14 cellular contexts compared by ENCODE assay signal in the genomic region with DNA sequence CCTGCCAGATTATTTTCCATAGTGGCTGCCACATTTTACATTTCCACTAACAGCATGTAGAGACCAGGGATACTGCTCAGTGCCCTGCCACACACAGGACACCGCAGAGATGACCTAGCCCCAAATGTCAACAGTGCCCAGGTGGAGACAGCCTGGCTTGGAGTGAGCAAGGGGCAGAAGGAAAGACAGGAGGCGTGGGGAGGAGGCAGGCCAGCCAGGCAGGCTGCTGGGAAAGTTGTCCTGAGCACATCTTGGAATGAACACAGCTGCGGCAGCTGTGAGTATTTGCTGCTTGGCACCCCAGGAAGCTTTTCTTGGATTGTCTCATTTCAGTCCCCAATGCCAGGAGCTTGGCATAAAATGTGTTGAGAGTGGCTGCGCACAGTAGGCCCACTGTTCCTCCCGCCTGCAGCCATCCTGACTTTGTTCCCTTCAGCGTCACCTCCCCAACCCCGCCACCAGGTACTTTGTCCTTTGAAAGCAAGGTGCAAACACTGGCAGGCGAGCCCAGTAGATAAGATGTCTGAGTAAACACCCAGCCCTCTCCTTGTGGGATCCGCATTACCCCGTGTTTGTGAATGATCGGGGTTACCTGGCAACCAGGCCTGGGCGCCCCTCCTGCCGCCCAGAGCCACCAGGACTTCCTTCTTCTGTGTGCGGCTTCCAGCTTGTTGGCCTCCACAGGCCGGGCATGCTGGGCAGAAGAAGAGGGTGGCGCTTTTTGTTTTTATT.
A peak's percentile ranks its signal among the peaks of the same experiment; 100 is the strongest.
DNase-seq lines count a peak whose midpoint lies in the region; ATAC-seq and TF ChIP-seq lines count a peak whose summit lies in the region.
"Had no signal": no experiment of that assay in that cellular context is flagged by ENCODE, and none has a peak within 500 bp of the region (broad histone marks: within the 10 kb centered on the region; RNA-seq: fewer than 3 reads in every experiment).

No MANE protein-coding gene starts in this region.

- no peak overlapping the region for H2AFZ ChIP-seq in GM23248

- intact Hi-C loops in left cardiac atrium (cut with DNase I), result no loop called here
- intact Hi-C loops in posterior vena cava (cut with DNase I), result no loop called here
- intact Hi-C loops in dorsolateral prefrontal cortex (cut with DNase I), result no loop called here

- no peaks in the 10 kb centered on the region for H3K9me3 Mint-ChIP-seq in chondrocyte (ENCODE audit: low read depth)
- H3K9me3 Mint-ChIP-seq: effector memory CD8-positive, alpha-beta T cell; stimulated activated naive CD8-positive, alpha-beta T cell treated with anti-CD3 and anti-CD28 coated beads, Interleukin-15, Interleukin-2, amounts not matched to agents 100 ng/mL and 50 ng/mL, for 24 hours had no signal

- 79% methylated on average over 16 of the region's 16 CpGs for WGBS in GM23248 (ENCODE audit: low coverage in 1 of 2, low lambda C conversion rate in 2 of 2, missing lambda C conversion rate in 2 of 2), 2 experiments

- H3K27ac Mint-ChIP-seq in chondrocyte (ENCODE audit: unreplicated experiment), result no peak overlapping the region

- no peaks in the 10 kb centered on the region for H3K9me3 ChIP-seq in GM23248 (ENCODE audit: low read depth)

- H3K4me3 Mint-ChIP-seq in chondrocyte (ENCODE audit: unreplicated experiment), result no peak overlapping the region
- H3K4me3 Mint-ChIP-seq: effector memory CD8-positive, alpha-beta T cell; stimulated activated naive CD8-positive, alpha-beta T cell treated with anti-CD3 and anti-CD28 coated beads, Interleukin-15, Interleukin-2, amounts not matched to agents 100 ng/mL and 50 ng/mL, for 24 hours had no signal

- H3K79me2 ChIP-seq in GM23248 (ENCODE audit: insufficient read depth), result peaks cover 91% of the 10 kb centered on the region

- H3K9ac ChIP-seq in GM23248, result no peak overlapping the region

- H3K27ac ChIP-seq in GM23248, result no peak overlapping the region
- peak overlapping the region in 2 of 59 donors; percentile 7 to 14 for H3K27ac ChIP-seq in dorsolateral prefrontal cortex

- no peaks in the 10 kb centered on the region for H4K20me1 ChIP-seq in GM23248 (ENCODE audit: insufficient read depth)

- no peaks in the 10 kb centered on the region for H3K36me3 Mint-ChIP-seq in chondrocyte (ENCODE audit: low read depth)

- TF ChIP-seq CTCF in chondrocyte (IDR thresholded peaks at IDR 0.05) (no peak), dorsolateral prefrontal cortex (IDR thresholded peaks at IDR 0.05 in 54 of 56, conservative IDR thresholded peaks at IDR 0.05 in 2 of 56; ENCODE audit: low read depth in 1 of 56, partially characterized antibody in 56 of 56) (no peak)

- H3K9me2 ChIP-seq in GM23248 (ENCODE audit: insufficient read depth), result no peaks in the 10 kb centered on the region

- in situ Hi-C loops in GM23248 (cut with MboI), result no loop called here

- peak; percentile 36 to 45 for ATAC-seq in left cardiac atrium
- ATAC-seq: effector memory CD8-positive, alpha-beta T cell had no signal

- no peak overlapping the region for H3K4me3 ChIP-seq in GM23248
- H3K4me3 ChIP-seq in dorsolateral prefrontal cortex, result no peak overlapping the region
- H3K4me3 ChIP-seq: skin epidermis had no signal

- peaks cover 22% of the 10 kb centered on the region for H3K4me1 ChIP-seq in GM23248 (ENCODE audit: insufficient read depth)

- DNase-seq in HuH-7 (ENCODE audit: low spot score), result peak; percentile 88
- DNase-seq in NCI-H748 (lab: John Stamatoyannopoulos, UW; ENCODE audit: unreplicated experiment), result peak; percentile 83
- DNase-seq in left cardiac atrium, result peak; percentile 52
- DNase-seq in posterior vena cava (ENCODE audit: low spot score), result peak; percentile 80
- no peak for DNase-seq in chondrocyte (ENCODE audit: low spot score)
- DNase-seq in GM23248, result no peak
- no peak for DNase-seq in GM19240 (ENCODE audit: insufficient read length, low spot score)
- no peak for DNase-seq in dorsolateral prefrontal cortex
- DNase-seq: activated CD4-positive, alpha-beta T cell treated with anti-CD3 and anti-CD28 coated beads for 1 hour; activated naive CD4-positive, alpha-beta T cell treated with Interleukin-2 at 50 U/mL for 16 hours; effector memory CD8-positive, alpha-beta T cell; OCI-M1 had no signal

- no peaks in the 10 kb centered on the region for H3K27me3 Mint-ChIP-seq in chondrocyte (ENCODE audit: low read depth)
- H3K27me3 Mint-ChIP-seq: effector memory CD8-positive, alpha-beta T cell; stimulated activated naive CD8-positive, alpha-beta T cell treated with anti-CD3 and anti-CD28 coated beads, Interleukin-15, Interleukin-2, amounts not matched to agents 100 ng/mL and 50 ng/mL, for 24 hours had no signal

- H3K27me3 ChIP-seq in GM23248 (replicated peaks; ENCODE audit: insufficient read depth), result no peaks in the 10 kb centered on the region
- no peaks in the 10 kb centered on the region for H3K27me3 ChIP-seq in dorsolateral prefrontal cortex

- H3K36me3 ChIP-seq in GM23248 (ENCODE audit: low read depth), result no peaks in the 10 kb centered on the region

- no peak overlapping the region for H3K4me2 ChIP-seq in GM23248 (ENCODE audit: unreplicated experiment)

- peaks cover 17% of the 10 kb centered on the region for H3K4me1 Mint-ChIP-seq in chondrocyte (ENCODE audit: low read depth)

- H3F3A ChIP-seq in GM23248 (ENCODE audit: insufficient read depth), result 0 out of 2 replicates have a peak, but pooled peaks cover 13% of the 10 kb centered on the region

Comparison
In these comparisons a context has a peak if more than half of its experiments do, and no peak if none do; other contexts are left out.
1. DNase-seq: peak in HuH-7 (single experiment), NCI-H748 (single experiment), left cardiac atrium (single experiment) and posterior vena cava (single experiment); none in chondrocyte (single experiment), GM23248 (single experiment), GM19240 (single experiment) and dorsolateral prefrontal cortex (0 of 10).